9 cellular contexts compared by ENCODE assay signal in the genomic region with DNA sequence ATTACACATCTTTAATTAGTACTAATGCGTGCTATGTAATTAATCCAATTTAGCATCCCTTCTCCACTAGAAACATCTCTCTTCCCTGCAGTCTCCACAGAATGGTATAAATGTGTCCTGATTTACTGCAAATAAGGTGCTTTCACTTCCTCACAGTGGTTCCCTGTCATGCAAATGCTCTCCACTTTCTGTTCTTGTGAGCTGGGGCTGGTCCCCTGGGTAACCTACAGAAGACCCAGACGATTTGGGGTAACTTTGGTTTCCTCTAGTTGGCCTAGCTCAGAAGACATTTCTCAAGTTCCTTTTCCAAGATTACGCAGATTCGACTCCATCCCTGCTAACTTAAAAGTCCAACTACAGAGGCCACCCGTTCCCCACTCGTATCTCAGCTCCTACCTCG. TPM values are rescaled to one million over a fixed set of nuclear protein-coding genes. Genes with fewer than 3 reads are reported as not detected.
A peak's percentile ranks its signal among the peaks of the same experiment; 100 is the strongest.
DNase-seq lines count a peak whose midpoint lies in the region; ATAC-seq, FAIRE-seq and TF ChIP-seq lines count a peak whose summit lies in the region.
"Had no signal": no experiment of that assay in that cellular context is flagged by ENCODE, and none has a peak within 500 bp of the region (broad histone marks: within the 10 kb centered on the region; RNA-seq: fewer than 3 reads in every experiment).

No MANE protein-coding gene starts in this region.

- ATAC-seq in GM21390 (IDR thresholded peaks at IDR 0.05; ENCODE audit: unreplicated experiment) (peak; percentile 99), HG03135 (IDR thresholded peaks at IDR 0.05; ENCODE audit: unreplicated experiment) (peak; percentile 99), activated B cell treated with CpG ODN at 0.5 μM for 24 hours (ENCODE audit: low read depth) (peak; percentile 98), upper lobe of right lung (no peak), foreskin keratinocyte (no peak)

- CTCF ChIA-PET in activated B cell treated with CpG ODN at 0.5 μM for 24 hours (lab: Charles Lee), result interaction anchor here (0.9 to 1.3 kb wide), 4 partner anchors 23 to 133 kb away, joined by 3 to 8 read pairs (median 4); partner anchors contain the start of gene NEDD4L

- H3K36me3 ChIP-seq in upper lobe of right lung, result no peaks in the 10 kb centered on the region
- H3K36me3 ChIP-seq: prostate gland had no signal

- POLR2A ChIA-PET in activated B cell treated with CpG ODN at 0.5 μM for 24 hours (lab: Charles Lee), result interaction anchor here (0.6 to 1.6 kb wide), 5 partner anchors 28 to 362 kb away, joined by 3 to 13 read pairs (median 5); partner anchors contain the start of gene NEDD4L

- H3K36me3 Mint-ChIP-seq in activated B cell treated with CpG ODN at 0.5 μM for 24 hours (ENCODE audit: low read depth), result no peaks in the 10 kb centered on the region

- no peaks in the 10 kb centered on the region for H3K9me3 ChIP-seq in upper lobe of right lung
- H3K9me3 ChIP-seq: prostate gland had no signal

- FAIRE-seq in urothelium cell line (lab: Jason Lieb, UNC), result no peak

- H3K27ac ChIP-seq in upper lobe of right lung (no peak overlapping the region), foreskin keratinocyte (no peak overlapping the region)
- H3K27ac ChIP-seq: prostate gland had no signal

- DNase-seq in GM13976 (ENCODE audit: low spot score) (peak; percentile 64), activated B cell treated with CpG ODN at 0.5 μM for 24 hours (peak; percentile 35), NCI-H524 treated with DMSO at 0.1 percent for 48 hours (lab: John Stamatoyannopoulos, UW) (no peak), upper lobe of right lung (no peak), foreskin keratinocyte (no peak), urothelium cell line (ENCODE audit: low spot score) (no peak)

- intact Hi-C loops in activated B cell treated with CpG ODN at 0.5 μM for 24 hours (cut with micrococcal nuclease) (loop anchor here (1.0 kb wide), 2 partner anchors 28 to 177 kb away; no protein-coding TSS in a partner anchor), upper lobe of right lung (cut with DNase I) (no loop called here)

- peak overlapping the region; percentile 55 for H3K4me3 Mint-ChIP-seq in activated B cell treated with CpG ODN at 0.5 μM for 24 hours

- H3K27me3 ChIP-seq in upper lobe of right lung (no peaks in the 10 kb centered on the region), foreskin keratinocyte (no peaks in the 10 kb centered on the region)

- H3K4me1 ChIP-seq in upper lobe of right lung (no peaks in the 10 kb centered on the region), foreskin keratinocyte (peaks cover 9% of the 10 kb centered on the region)
- H3K4me1 ChIP-seq: prostate gland had no signal

- H3K27me3 Mint-ChIP-seq in activated B cell treated with CpG ODN at 0.5 μM for 24 hours, result peaks cover 1% of the 10 kb centered on the region

- H3K27ac Mint-ChIP-seq in activated B cell treated with CpG ODN at 0.5 μM for 24 hours, result peak overlapping the region; percentile 78

- H3K4me1 Mint-ChIP-seq in activated B cell treated with CpG ODN at 0.5 μM for 24 hours, result peaks cover 32% of the 10 kb centered on the region

- TF ChIP-seq CTCF in GM13976 (IDR thresholded peaks at IDR 0.05; ENCODE audit: borderline replicate concordance, control extremely low read depth, extremely low read depth, insufficient read depth, missing control alignments) (no peak), activated B cell treated with CpG ODN at 0.5 μM for 24 hours (IDR thresholded peaks at IDR 0.05) (no peak), upper lobe of right lung (IDR thresholded peaks at IDR 0.05) (no peak), foreskin keratinocyte (conservative IDR thresholded peaks at IDR 0.05) (no peak)

- peaks cover 6% of the 10 kb centered on the region for H3K9me3 Mint-ChIP-seq in activated B cell treated with CpG ODN at 0.5 μM for 24 hours

- H3K4me3 ChIP-seq in upper lobe of right lung, result no peak overlapping the region
- H3K4me3 ChIP-seq: prostate gland had no signal

- in situ Hi-C loops in GM13976 (cut with MboI; ENCODE audit: low sequenced_read_pairs, unreplicated experiment), result no loop called here

RNA-seq across cellular contexts. Expression of gene NEDD4L, which starts 29.0 kb away (rescaled TPM):
- total RNA-seq in activated B cell treated with CpG ODN at 0.5 μM for 24 hours, result 24.9 and 32.6 TPM in 2 replicates
- 192 TPM for total RNA-seq in upper lobe of right lung
- 76.3 and 79.5 TPM in 2 replicates for total RNA-seq in foreskin keratinocyte
- polyA plus RNA-seq in foreskin keratinocyte, result 52.6 and 62.1 TPM in 2 replicates

Comparison
In these comparisons a context has a peak if more than half of its experiments do, and no peak if none do; other contexts are left out.
1. DNase-seq: peak in GM13976 (single experiment) and activated B cell treated with CpG ODN at 0.5 μM for 24 hours (single experiment); none in NCI-H524 treated with DMSO at 0.1 percent for 48 hours (single experiment), upper lobe of right lung (single experiment), foreskin keratinocyte (0 of 2) and urothelium cell line (single experiment).
2. ATAC-seq: peak in GM21390 (single experiment), HG03135 (single experiment) and activated B cell treated with CpG ODN at 0.5 μM for 24 hours (single experiment); none in upper lobe of right lung (single experiment) and foreskin keratinocyte (single experiment).